8 cellular contexts compared by ENCODE assay signal in the genomic region with DNA sequence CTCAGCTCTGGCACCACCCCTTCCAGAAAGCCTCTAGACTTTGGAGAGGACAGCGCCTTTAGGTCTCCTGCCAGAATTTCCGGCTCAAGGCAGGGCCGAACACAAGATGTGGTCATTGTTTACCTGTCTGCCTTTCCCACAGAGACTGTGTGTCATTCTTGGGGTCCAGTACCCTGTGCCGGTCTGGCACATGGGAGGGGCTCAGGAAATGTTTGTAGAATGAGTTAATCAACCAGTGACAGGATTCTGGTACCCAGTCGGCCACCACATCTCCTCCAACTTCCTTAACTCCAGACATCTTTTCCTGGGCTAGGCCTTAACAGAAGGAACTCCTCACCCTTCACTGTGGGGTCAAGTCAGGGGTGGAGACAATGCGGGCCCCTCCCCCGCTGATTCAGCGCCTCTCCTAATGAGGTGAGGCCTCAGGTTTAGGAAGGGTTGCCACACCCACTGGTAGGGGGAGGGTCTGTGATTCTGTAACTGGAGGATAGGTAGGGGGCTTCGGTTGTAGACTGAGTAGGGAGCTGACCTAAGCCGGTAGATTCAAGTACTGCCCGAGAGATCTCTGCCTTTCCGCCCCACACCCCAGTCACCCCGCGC. TPM values are rescaled to one million over a fixed set of nuclear protein-coding genes. Genes with fewer than 3 reads are reported as not detected.
DNase-seq lines count a peak whose midpoint lies in the region; ATAC-seq and TF ChIP-seq lines count a peak whose summit lies in the region.

No MANE protein-coding gene starts in this region.

- no peak for TF ChIP-seq CTCF in heart left ventricle (IDR thresholded peaks at IDR 0.05)

- peak overlapping the region; percentile 99 for H3K4me2 ChIP-seq in BLaER1

- H3K4me1 Mint-ChIP-seq in IgD-negative memory B cell: peaks cover 4 to 6% (median 6%) of the 10 kb centered on the region in 3 donors

- H3K27me3 ChIP-seq in BLaER1 (no peaks in the 10 kb centered on the region), heart left ventricle (no peaks in the 10 kb centered on the region)

- H3K4me3 ChIP-seq in BLaER1 (peak overlapping the region; percentile 81), heart left ventricle (peak overlapping the region; percentile 36 to 94 (median 74))

- no peaks in the 10 kb centered on the region for H3K9me3 Mint-ChIP-seq in IgD-negative memory B cell

- H4K20me1 ChIP-seq in BLaER1: no peaks in the 10 kb centered on the region

- H3K36me3 Mint-ChIP-seq in IgD-negative memory B cell: no peaks in the 10 kb centered on the region

- intact Hi-C loops in heart left ventricle (cut with DNase I): loop anchor here in 4 of 10 donors (2.0 to 5.0 kb wide), 3 partner anchors 30 to 42 kb away; a partner anchor contains a TSS

- peak overlapping the region; percentile 87 for H3K9ac ChIP-seq in BLaER1

- peak; percentile 17 for DNase-seq in activated T-cell treated with anti-CD3 and anti-CD28 coated beads for 4 hours
- DNase-seq in heart left ventricle: peak in 3 of 5 donors; percentile 54 to 84 (median 55)
- DNase-seq in pulmonary artery endothelial cell (ENCODE audit: low read depth, low spot score): peak; percentile 87
- no peak for DNase-seq in SHP77 treated with DMSO at 0.1 percent for 48 hours (lab: John Stamatoyannopoulos, UW)
- no peak for DNase-seq in SHP77 (lab: John Stamatoyannopoulos, UW)

- H3K36me3 ChIP-seq in BLaER1: no peaks in the 10 kb centered on the region
- peaks cover 0 to 4% (median 0%) of the 10 kb centered on the region in 9 donors for H3K36me3 ChIP-seq in heart left ventricle

- peak overlapping the region in 1 of 3 donors; percentile 86 for H3K27ac Mint-ChIP-seq in IgD-negative memory B cell

- WGBS in heart left ventricle, 4 donors: 13 to 20% (median 17%) methylated on average over 13 to 14 of the region's 14 CpGs

- H3K4me1 ChIP-seq in BLaER1 (peaks cover 84% of the 10 kb centered on the region), heart left ventricle (peaks cover 0 to 40% (median 27%) of the 10 kb centered on the region in 12 donors)

- H3K27ac ChIP-seq in BLaER1 (peak overlapping the region; percentile 92), heart left ventricle (peak overlapping the region; percentile 76 to 99 (median 96))

- peak; percentile 1 for ATAC-seq in GM19438 (IDR thresholded peaks at IDR 0.05; ENCODE audit: low read depth, unreplicated experiment)
- peak in 3 of 4 donors; percentile 34 to 59 (median 59) for ATAC-seq in heart left ventricle

- H3K9me3 ChIP-seq in BLaER1 (no peaks in the 10 kb centered on the region), heart left ventricle (no peaks in the 10 kb centered on the region)

- peak overlapping the region; percentile 80 to 95 (median 89) for H3K4me3 Mint-ChIP-seq in IgD-negative memory B cell

- H3K27me3 Mint-ChIP-seq in IgD-negative memory B cell: peaks cover 9% of the 10 kb centered on the region

- no peak for TF ChIP-seq POLR2A in heart left ventricle (IDR thresholded peaks at IDR 0.05)

RNA-seq across cellular contexts. Expression of a gene that starts 29.3 kb away (rescaled TPM):
- polyA plus RNA-seq in IgD-negative memory B cell (0.10 TPM), heart left ventricle (10 to 100 TPM; 13.5 to 25.8 TPM)
- total RNA-seq in heart left ventricle (100 to 1,000 TPM in 1 of 9 donors, 10 to 100 TPM in 8; 10.2 to 106 (median 19.2) TPM), pulmonary artery endothelial cell (135 and 143 TPM in 2 replicates)

Comparison
In these comparisons a context has a peak if more than half of its experiments do, and no peak if none do; other contexts are left out.
1. DNase-seq: peak in activated T-cell treated with anti-CD3 and anti-CD28 coated beads for 4 hours (single experiment), heart left ventricle (3 of 5) and pulmonary artery endothelial cell (single experiment); none in SHP77 treated with DMSO at 0.1 percent for 48 hours (single experiment) and SHP77 (0 of 2).